ENCODE assay signal across 25 cellular contexts in the genomic region with DNA sequence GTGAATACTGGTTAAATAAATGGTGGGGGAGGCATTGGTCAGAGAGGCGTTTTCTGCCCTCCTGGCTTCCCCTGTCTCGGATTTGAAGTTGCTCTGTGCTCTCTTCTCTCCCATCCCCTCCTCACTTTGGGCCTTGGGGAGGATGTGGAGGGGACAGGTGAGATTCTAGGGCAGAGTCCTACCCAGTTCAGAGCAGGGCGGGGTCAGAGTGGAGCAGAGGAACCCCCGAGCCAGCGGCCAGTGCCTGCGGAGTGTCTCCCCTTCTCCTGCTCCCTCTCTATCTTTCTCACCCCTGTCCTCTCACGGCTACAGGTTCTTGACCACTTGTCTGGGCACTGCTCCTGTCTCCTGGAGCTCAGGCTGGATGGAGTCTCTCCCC. TPM values are rescaled to one million over a fixed set of nuclear protein-coding genes. Genes with fewer than 3 reads are reported as not detected.
A peak's percentile ranks its signal among the peaks of the same experiment; 100 is the strongest.
DNase-seq lines count a peak whose midpoint lies in the region; ATAC-seq and TF ChIP-seq lines count a peak whose summit lies in the region.
"Had no signal": no experiment of that assay in that cellular context is flagged by ENCODE, and none has a peak within 500 bp of the region (broad histone marks: within the 10 kb centered on the region; RNA-seq: fewer than 3 reads in every experiment).

No MANE protein-coding gene starts in this region.

- H3K4ac ChIP-seq in H9 (ENCODE audit: low read depth, low read length) = no peak overlapping the region

- H3K27ac Mint-ChIP-seq in H9 (no peak overlapping the region), neural progenitor cell (no peak overlapping the region)

- WGBS in H9 (ENCODE audit: extremely low coverage, insufficient read length, low lambda C conversion rate) = no CpG with 5 or more reads among the region's 7 CpGs

- intact Hi-C loops in dorsolateral prefrontal cortex (cut with DNase I) = loop anchor here in 1 of 2 donors (5.0 kb wide), 1 partner anchor 64 kb away; no protein-coding TSS in a partner anchor

- no peak overlapping the region for H2BK15ac ChIP-seq in H9 (ENCODE audit: low read depth, low read length)

- no peaks in the 10 kb centered on the region for H3K9me3 Mint-ChIP-seq in H9
- H3K9me3 Mint-ChIP-seq in neural progenitor cell = peaks cover 4% of the 10 kb centered on the region
- H3K9me3 Mint-ChIP-seq: CD4-positive, alpha-beta memory T cell had no signal

- no peaks in the 10 kb centered on the region for H3K79me1 ChIP-seq in H9 (ENCODE audit: insufficient read depth, low read depth, low read length, poor library complexity, severe bottlenecking)

- DNase-seq in H9 (no peak), dorsolateral prefrontal cortex (no peak), neural progenitor cell (ENCODE audit: low spot score) (no peak), NCI-H2171 (lab: John Stamatoyannopoulos, UW) (no peak), GDM1 (lab: John Stamatoyannopoulos, UW) (no peak)
- DNase-seq: CD4-positive, alpha-beta memory T cell; DMS153; HCEC 1CT; KBM-7; NCI-H1105 treated with DMSO at 0.1 percent for 48 hours; NCI-H1694; NCI-H2081 treated with DMSO at 0.1 percent for 48 hours; NCI-H510A treated with DMSO at 0.1 percent for 48 hours; NCI-H774; SIG-M5 had no signal

- no peak overlapping the region for H3K27ac ChIP-seq in H9 (ENCODE audit: insufficient read length, low read depth, low read length)
- H3K27ac ChIP-seq in dorsolateral prefrontal cortex = no peak overlapping the region
- H3K27ac ChIP-seq in neural progenitor cell = no peak overlapping the region
- H3K27ac ChIP-seq: A549, BLaER1, PC-9, RWPE1 had no signal

- H4K8ac ChIP-seq in H9 (replicated peaks; ENCODE audit: insufficient read length, low read depth, low read length) = no peak overlapping the region

- H2BK5ac ChIP-seq in H9 (ENCODE audit: insufficient read length, low read length) = no peak overlapping the region

- peak overlapping the region; percentile 44 for H3K4me2 ChIP-seq in H9 (ENCODE audit: insufficient read depth, insufficient read length, low read length)
- peak overlapping the region; percentile 81 for H3K4me2 ChIP-seq in neural progenitor cell
- H3K4me2 ChIP-seq: A549, BLaER1, PC-9 had no signal

- no peak for TF ChIP-seq CTCF in H9 (conservative IDR thresholded peaks at IDR 0.05)
- no peak for TF ChIP-seq CTCF in dorsolateral prefrontal cortex (IDR thresholded peaks at IDR 0.05 in 54 of 56, conservative IDR thresholded peaks at IDR 0.05 in 2 of 56; ENCODE audit: low read depth in 1 of 56, partially characterized antibody in 56 of 56)
- no peak for TF ChIP-seq CTCF in neural progenitor cell (IDR thresholded peaks at IDR 0.05)

- ATAC-seq in HG03280 (IDR thresholded peaks at IDR 0.05; ENCODE audit: unreplicated experiment) (no peak), GM18868 (IDR thresholded peaks at IDR 0.05; ENCODE audit: unreplicated experiment) (no peak)
- ATAC-seq: A549, HepG2, SK-N-SH treated with all-trans-retinoic acid at 6 μM for 48 hours had no signal

- no peak overlapping the region for H2AFZ ChIP-seq in H9 (ENCODE audit: low read length)
- peak overlapping the region; percentile 40 for H2AFZ ChIP-seq in neural progenitor cell (replicated peaks)
- H2AFZ ChIP-seq: PC-9 had no signal

- no peak overlapping the region for H3K14ac ChIP-seq in H9 (ENCODE audit: insufficient read depth, low read length)

- H3K23ac ChIP-seq in H9 (ENCODE audit: insufficient read length, low read depth, low read length) = no peak overlapping the region

- H3K23me2 ChIP-seq in H9 (ENCODE audit: insufficient read length, low read depth, low read length, poor library complexity, severe bottlenecking) = peaks cover 11% of the 10 kb centered on the region

- no peaks in the 10 kb centered on the region for H3F3A ChIP-seq in neural progenitor cell (ENCODE audit: low read depth)

- H3K56ac ChIP-seq in H9 (ENCODE audit: insufficient read length, low read depth, low read length) = no peak overlapping the region

- no peak overlapping the region for H2AK5ac ChIP-seq in H9 (ENCODE audit: insufficient read length, low read length)

- H2BK20ac ChIP-seq in H9 (ENCODE audit: low read depth, low read length, poor library complexity, severe bottlenecking) = no peak overlapping the region

- H3K79me2 ChIP-seq in H9 (ENCODE audit: insufficient read depth, low read length) = no peaks in the 10 kb centered on the region
- no peaks in the 10 kb centered on the region for H3K79me2 ChIP-seq in neural progenitor cell (ENCODE audit: low read depth)

- H3K18ac ChIP-seq in H9 (ENCODE audit: insufficient read length, low read depth, low read length) = no peak overlapping the region

- H3K27me3 Mint-ChIP-seq in H9 (ENCODE audit: low read depth) = peaks cover 95% of the 10 kb centered on the region
- peaks cover 53% of the 10 kb centered on the region for H3K27me3 Mint-ChIP-seq in neural progenitor cell (ENCODE audit: insufficient read depth, low read depth)

- H3K9me3 ChIP-seq in H9 (ENCODE audit: control insufficient read depth, low read depth, low read length) (no peaks in the 10 kb centered on the region), iPS-15b (ENCODE audit: control insufficient read depth, insufficient read depth, low read length) (no peaks in the 10 kb centered on the region), neural progenitor cell (ENCODE audit: low read depth) (no peaks in the 10 kb centered on the region)
- H3K9me3 ChIP-seq: A549, BLaER1 had no signal

- H4K5ac ChIP-seq in H9 (ENCODE audit: insufficient read length, low read depth, low read length) = no peak overlapping the region

- peaks cover 36% of the 10 kb centered on the region for H3K27me3 ChIP-seq in H9 (ENCODE audit: insufficient read depth, low read length)
- peaks cover 0 to 27% (median 12%) of the 10 kb centered on the region in 45 donors for H3K27me3 ChIP-seq in dorsolateral prefrontal cortex
- H3K27me3 ChIP-seq in iPS-15b (ENCODE audit: control insufficient read depth, insufficient read depth, low read length) = peaks cover 87% of the 10 kb centered on the region
- peaks cover 96% of the 10 kb centered on the region for H3K27me3 ChIP-seq in neural progenitor cell

- H2BK120ac ChIP-seq in H9 (ENCODE audit: low read depth, low read length, poor library complexity, severe bottlenecking) = no peak overlapping the region

- H4K20me1 ChIP-seq in H9 (ENCODE audit: control insufficient read depth, insufficient read depth, insufficient read length) (no peaks in the 10 kb centered on the region), neural progenitor cell (ENCODE audit: low read depth) (no peaks in the 10 kb centered on the region)
- H4K20me1 ChIP-seq: BLaER1 had no signal

- H3K9ac ChIP-seq in H9 (ENCODE audit: extremely low read depth, insufficient read length, low read length) = no peak overlapping the region
- no peak overlapping the region for H3K9ac ChIP-seq in iPS-15b (ENCODE audit: low read depth, low read length)
- no peak overlapping the region for H3K9ac ChIP-seq in neural progenitor cell
- H3K9ac ChIP-seq: BLaER1 had no signal

- H3K4me3 ChIP-seq in dorsolateral prefrontal cortex = peak overlapping the region in 30 of 59 donors; percentile 33 to 64 (median 48)
- peak overlapping the region; percentile 42 for H3K4me3 ChIP-seq in iPS-15b (ENCODE audit: low read depth, low read length)
- peak overlapping the region; percentile 42 for H3K4me3 ChIP-seq in neural progenitor cell
- H3K4me3 ChIP-seq: A549, BLaER1, PC-9 had no signal

- H3T11ph ChIP-seq in H9 (ENCODE audit: low read length) = no peak overlapping the region

- H3K4me3 Mint-ChIP-seq in H9 (peak overlapping the region; percentile 70 to 81), neural progenitor cell (peak overlapping the region; percentile 59)

- H3K4me1 Mint-ChIP-seq in H9 = peaks cover 20 to 27% of the 10 kb centered on the region in 2 experiments
- peaks cover 5% of the 10 kb centered on the region for H3K4me1 Mint-ChIP-seq in neural progenitor cell

- H2BK12ac ChIP-seq in H9 (ENCODE audit: insufficient read length, low read depth, low read length) = no peak overlapping the region

- H3K36me3 Mint-ChIP-seq in H9 (ENCODE audit: insufficient read depth in 1 of 3, low read depth in 3 of 3) = no peaks in the 10 kb centered on the region; a peak in 1 of 7 replicates
- H3K36me3 Mint-ChIP-seq in neural progenitor cell = peaks cover 2% of the 10 kb centered on the region
- H3K36me3 Mint-ChIP-seq: CD4-positive, alpha-beta memory T cell had no signal

- H3K4me1 ChIP-seq in H9 (ENCODE audit: insufficient read depth, low read length) (no peaks in the 10 kb centered on the region), iPS-15b (ENCODE audit: control insufficient read depth, insufficient read depth, low read length) (peaks cover 4% of the 10 kb centered on the region), neural progenitor cell (peaks cover 3% of the 10 kb centered on the region)
- H3K4me1 ChIP-seq: BLaER1 had no signal

- no peak overlapping the region for H4K91ac ChIP-seq in H9 (ENCODE audit: insufficient read length, low read depth, low read length)

- H3K36me3 ChIP-seq in iPS-15b (ENCODE audit: control insufficient read depth, insufficient read depth, low read length) (no peaks in the 10 kb centered on the region), neural progenitor cell (no peaks in the 10 kb centered on the region)
- H3K36me3 ChIP-seq: BLaER1 had no signal

RNA-seq across cellular contexts. Expression of gene KNCN, which starts 8.1 kb away (rescaled TPM):
- total RNA-seq in H9 (2021) (not detected in 2 replicates), dorsolateral prefrontal cortex (1 to 10 TPM in 76 of 120 experiments, under 1 TPM in 43, not detected in 1; 0.23 to 3.5 (median 1.2) TPM), neural progenitor cell (ENCODE audit: low replicate concordance) (not detected in 2 replicates)
- total RNA-seq: CD4-positive, alpha-beta memory T cell; Daoy; HepG2; PC-9 had no signal

RNA-seq across cellular contexts. Expression of gene DMBX1, which starts 53.7 kb away (rescaled TPM):
- total RNA-seq in H9 (2021) (2.3 and 2.5 TPM in 2 replicates), dorsolateral prefrontal cortex (not detected), neural progenitor cell (ENCODE audit: low replicate concordance) (0.06 and 0.56 TPM in 2 replicates)
- total RNA-seq: CD4-positive, alpha-beta memory T cell; HepG2 had no signal
